In genomic region chr3:196620228-196620627, GRCh38 we compare ENCODE assay signal across 10 cellular contexts. TPM values are rescaled to one million over a fixed set of nuclear protein-coding genes. Genes with fewer than 3 reads are reported as not detected.
DNase-seq lines count a peak whose midpoint lies in the region; ATAC-seq and TF ChIP-seq lines count a peak whose summit lies in the region.
"Had no signal": no experiment of that assay in that cellular context is flagged by ENCODE, and none has a peak within 500 bp of the region (broad histone marks: within the 10 kb centered on the region; RNA-seq: fewer than 3 reads in every experiment).

No MANE protein-coding gene starts in this region.

- TF ChIP-seq CTCF in upper lobe of left lung (IDR thresholded peaks at IDR 0.05) = no peak

- in situ Hi-C loops in SK-MEL-5 (cut with HindIII; ENCODE audit: low pct_unique_long_range_greater_than_20kb, low sequenced_read_pairs) = no loop called here

- intact Hi-C loops in Right ventricle myocardium inferior (cut with DNase I) = no loop called here
- intact Hi-C loops in cardiac septum (cut with DNase I) = no loop called here
- intact Hi-C loops in right cardiac atrium (cut with DNase I) = no loop called here

- peak; percentile 16 for ATAC-seq in Right ventricle myocardium inferior
- peak; percentile 42 to 75 for ATAC-seq in right cardiac atrium
- ATAC-seq in upper lobe of left lung (ENCODE audit: low FRiP score in 2 of 2) = peak in 1 of 2 donors; percentile 67

- DNase-seq in Right ventricle myocardium inferior (ENCODE audit: missing footprints) = no peak
- no peak for DNase-seq in cardiac septum (ENCODE audit: low spot score)
- DNase-seq in SK-MEL-5 (ENCODE audit: low read depth, low spot score) = peak; percentile 50
- DNase-seq in right cardiac atrium = peak in 2 of 3 donors; percentile 33 to 60
- DNase-seq in upper lobe of left lung = peak in 1 of 2 donors; percentile 79
- no peak for DNase-seq in NCI-H226
- DNase-seq in inferior parietal cortex (ENCODE audit: extremely low spot score) = no peak
- no peak for DNase-seq in NCI-H526 treated with DMSO at 0.1 percent for 48 hours (lab: John Stamatoyannopoulos, UW)
- DNase-seq: CD4-positive, alpha-beta memory T cell; IMR-90 had no signal

- no peak overlapping the region for H3K4me3 ChIP-seq in right cardiac atrium (ENCODE audit: low read length)
- no peak overlapping the region for H3K4me3 ChIP-seq in upper lobe of left lung

- no peaks in the 10 kb centered on the region for H3K27me3 ChIP-seq in right cardiac atrium (ENCODE audit: control insufficient read depth, insufficient read depth)
- H3K27me3 ChIP-seq in upper lobe of left lung = no peaks in the 10 kb centered on the region

- H3K9me3 ChIP-seq in right cardiac atrium (ENCODE audit: control insufficient read depth, low read length) = no peaks in the 10 kb centered on the region
- H3K9me3 ChIP-seq in upper lobe of left lung = no peaks in the 10 kb centered on the region

- H3K4me1 ChIP-seq in right cardiac atrium (ENCODE audit: control insufficient read depth, insufficient read depth, low read length) = no peaks in the 10 kb centered on the region
- peaks cover 15 to 30% (median 25%) of the 10 kb centered on the region in 4 donors for H3K4me1 ChIP-seq in upper lobe of left lung

- TF ChIP-seq EP300 in upper lobe of left lung (IDR thresholded peaks at IDR 0.05) = no peak

- no peak for TF ChIP-seq POLR2A in upper lobe of left lung (IDR thresholded peaks at IDR 0.05)

- no peaks in the 10 kb centered on the region for H3K36me3 ChIP-seq in upper lobe of left lung

- WGBS in right cardiac atrium = 55% methylated on average over 11 of the region's 11 CpGs
- WGBS in upper lobe of left lung, 2 donors = 48 to 65% methylated on average over 10 to 11 of the region's 11 CpGs

- H3K27ac ChIP-seq in right cardiac atrium (ENCODE audit: low read length) (peak overlapping the region; percentile 20), upper lobe of left lung (peak overlapping the region; percentile 59 to 77 (median 70))

RNA-seq across cellular contexts. Expression of gene NRROS, which starts 19.3 kb away (rescaled TPM):
- 3.1 TPM for total RNA-seq in Right ventricle myocardium inferior
- 2.6 TPM for total RNA-seq in cardiac septum
- total RNA-seq in SK-MEL-5 (2014; rRNA removed; shearing (Covaris generic)) = 3.2 and 6.2 TPM in 2 replicates
- 10.7 and 11.4 TPM in 2 replicates for polyA plus RNA-seq in SK-MEL-5 (2015; cell fraction: cytosol; rRNA removed)
- polyA plus RNA-seq in SK-MEL-5 (2015; cell fraction: nucleus; rRNA removed) = 1.0 and 4.6 TPM in 2 replicates
- 1 to 10 TPM; 3.3 to 4.5 (median 3.6) TPM for total RNA-seq in right cardiac atrium
- 2.2 TPM for polyA plus RNA-seq in right cardiac atrium
- 10 to 100 TPM in 5 of 6 donors, 1 to 10 TPM in 1; 6.5 to 23.2 (median 16.4) TPM for total RNA-seq in upper lobe of left lung
- total RNA-seq: IMR-90 had no signal

RNA-seq across cellular contexts. Expression of gene FBXO45, which starts 51.8 kb away (rescaled TPM):
- 8.2 TPM for total RNA-seq in Right ventricle myocardium inferior
- 6.4 TPM for total RNA-seq in cardiac septum
- 14.0 and 15.8 TPM in 2 replicates for total RNA-seq in SK-MEL-5 (2014; rRNA removed; shearing (Covaris generic))
- polyA plus RNA-seq in SK-MEL-5 (2015; cell fraction: cytosol; rRNA removed) = 9.5 and 13.0 TPM in 2 replicates
- 3.1 and 3.6 TPM in 2 replicates for polyA plus RNA-seq in SK-MEL-5 (2015; cell fraction: nucleus; rRNA removed)
- total RNA-seq in right cardiac atrium = 1 to 10 TPM; 4.9 to 7.6 (median 6.9) TPM
- 3.0 TPM for polyA plus RNA-seq in right cardiac atrium
- 1 to 10 TPM; 2.2 to 9.6 (median 6.4) TPM for total RNA-seq in upper lobe of left lung

RNA-seq across cellular contexts. Expression of gene WDR53, which starts 51.9 kb away (rescaled TPM):
- 9.8 TPM for total RNA-seq in Right ventricle myocardium inferior
- 8.4 TPM for total RNA-seq in cardiac septum
- 6.6 and 7.1 TPM in 2 replicates for total RNA-seq in SK-MEL-5 (2014; rRNA removed; shearing (Covaris generic))
- polyA plus RNA-seq in SK-MEL-5 (2015; cell fraction: cytosol; rRNA removed) = 5.1 and 10.0 TPM in 2 replicates
- 10.3 and 24.6 TPM in 2 replicates for polyA plus RNA-seq in SK-MEL-5 (2015; cell fraction: nucleus; rRNA removed)
- total RNA-seq in right cardiac atrium = 10 to 100 TPM in 2 of 4 donors, 1 to 10 TPM in 2; 8.3 to 10.2 (median 9.6) TPM
- polyA plus RNA-seq in right cardiac atrium = 10.3 TPM
- total RNA-seq in upper lobe of left lung = 10 to 100 TPM in 2 of 6 donors, 1 to 10 TPM in 3, under 1 TPM in 1; 1.00 to 31.4 (median 8.7) TPM

Comparison
In these comparisons a context has a peak if more than half of its experiments do, and no peak if none do; other contexts are left out.
1. DNase-seq: peak in SK-MEL-5 (single experiment) and right cardiac atrium (2 of 3); none in Right ventricle myocardium inferior (single experiment), cardiac septum (single experiment), NCI-H226 (single experiment), inferior parietal cortex (single experiment) and NCI-H526 treated with DMSO at 0.1 percent for 48 hours (single experiment).